In the genomic region with DNA sequence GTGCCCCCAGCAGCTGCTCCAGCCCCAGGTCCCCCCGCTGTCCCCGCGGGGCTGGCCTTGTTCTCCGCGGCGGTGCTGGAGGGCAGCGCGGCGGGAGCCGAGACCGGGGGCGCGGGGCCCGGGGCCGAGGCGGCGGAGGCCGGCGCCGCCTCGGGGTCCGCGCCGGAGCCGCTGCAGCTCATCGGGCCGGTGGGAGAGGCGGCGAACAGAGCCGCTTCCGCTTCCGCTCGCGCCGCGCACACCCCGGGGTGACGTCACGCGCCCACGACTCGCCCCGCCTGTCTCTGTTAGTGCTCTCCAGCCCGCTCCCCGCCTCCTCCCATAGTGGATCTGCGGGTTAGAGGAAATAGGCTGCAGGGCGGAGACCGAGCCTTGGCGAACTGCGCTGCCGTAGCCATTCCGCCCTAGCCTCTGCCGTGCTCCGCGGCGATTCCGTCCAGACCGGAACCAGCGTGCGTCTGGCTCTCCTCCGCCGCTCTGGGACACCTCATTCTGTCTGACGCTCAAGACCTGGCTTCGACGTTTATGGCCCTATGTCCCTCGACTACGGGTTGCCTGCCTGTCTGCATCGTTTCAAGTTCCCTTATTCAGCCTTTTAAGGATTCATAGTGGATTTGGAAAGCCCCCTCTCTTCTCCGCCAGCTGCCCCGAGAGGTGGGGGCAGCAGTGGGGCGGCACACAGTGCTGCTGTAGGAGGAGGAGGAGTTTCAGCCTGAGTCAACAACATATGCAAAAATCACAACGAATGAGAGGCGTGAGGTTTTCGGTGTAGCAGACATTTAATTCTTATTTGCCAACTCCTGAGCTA, we compare ENCODE assay signal across 8 cellular contexts. TPM values are rescaled to one million over a fixed set of nuclear protein-coding genes. Genes with fewer than 3 reads are reported as not detected.
DNase-seq lines count a peak whose midpoint lies in the region; ATAC-seq and TF ChIP-seq lines count a peak whose summit lies in the region.

Gene TAF10, minus strand, starts transcription at position 209 of the 808 bp plus-strand sequence. Its CDS starts 27 bp downstream, at position 182.

- peak; percentile 41 for TF ChIP-seq EP300 in transverse colon (IDR thresholded peaks at IDR 0.05; ENCODE audit: low read depth)

- peak within 1 kb of the TSS; percentile 88 to 89 for H3K27ac Mint-ChIP-seq in T-cell

- in situ Hi-C loops in GM13976 (cut with MboI; ENCODE audit: low sequenced_read_pairs, unreplicated experiment): no loop called here
- in situ Hi-C loops in transverse colon (cut with MboI; ENCODE audit: low pct_ligation_motif_present in 1 of 4, low pct_unique_long_range_greater_than_20kb in 1 of 4, low sequenced_read_pairs in 3 of 4): no loop called here

- 0 to 1% (median 1%) methylated on average over 59 to 74 of the region's 74 CpGs for WGBS in adipose tissue, 3 donors
- 0% methylated on average over 14 to 27 of the region's 74 CpGs for WGBS in transverse colon (ENCODE audit: low coverage in 1 of 2), 2 donors

- H3K27me3 ChIP-seq in cardiac muscle cell: no peaks in the 10 kb centered on the region
- no peaks in the 10 kb centered on the region for H3K27me3 ChIP-seq in transverse colon

- intact Hi-C loops in transverse colon (cut with DNase I; ENCODE audit: low total_unique reads): loop anchor here (5.0 kb wide), 1 partner anchor 70 kb away; the partner anchor contains the start of gene MRPL17

- H3K4me1 ChIP-seq in cardiac muscle cell (ENCODE audit: low read depth) (peaks cover 5% of the 10 kb centered on the region), transverse colon (peaks cover 21 to 58% (median 37%) of the 10 kb centered on the region in 4 donors)

- CTCF ChIA-PET in T-cell (lab: Charles Lee): interaction anchor here (0.6 to 1.2 kb wide), 10 partner anchors 15 to 379 kb away, joined by 3 to 8 read pairs (median 3); partner anchors contain the start of gene MRPL17 (in 1 of the 2)

- peak within 1 kb of the TSS in 2 of 3 donors; percentile 86 to 87 for H3K4me3 Mint-ChIP-seq in T-cell

- POLR2A ChIA-PET in T-cell (lab: Charles Lee): interaction anchor here (0.5 to 1.6 kb wide), 9 partner anchors 8 to 435 kb away, joined by 3 to 13 read pairs (median 3); partner anchors contain the start of genes ARFIP2 (in 1 of the 2), MRPL17 (in 1 of the 2), SMPD1 (in 1 of the 2) and TIMM10B (in 1 of the 2)

- TF ChIP-seq POLR2A in transverse colon (IDR thresholded peaks at IDR 0.05): peak; percentile 97

- H3K36me3 ChIP-seq in cardiac muscle cell (peaks cover 34% of the 10 kb centered on the region), transverse colon (peaks cover 0 to 25% (median 9%) of the 10 kb centered on the region in 4 donors)

- ATAC-seq in HG02852 (IDR thresholded peaks at IDR 0.05; ENCODE audit: unreplicated experiment): peak; percentile 88
- ATAC-seq in T-cell (replicated peaks in 1 of 4): peak; percentile 89 to 92 (median 90)

- no peaks in the 10 kb centered on the region for H3K27me3 Mint-ChIP-seq in T-cell

- H3K9me3 Mint-ChIP-seq in T-cell: no peaks in the 10 kb centered on the region

- H3K36me3 Mint-ChIP-seq in T-cell: peaks cover 53% of the 10 kb centered on the region

- peaks cover 32 to 56% (median 35%) of the 10 kb centered on the region in 3 donors for H3K4me1 Mint-ChIP-seq in T-cell

- H3K4me3 ChIP-seq in cardiac muscle cell (peak within 1 kb of the TSS; percentile 60), transverse colon (peak within 1 kb of the TSS; percentile 61 to 83 (median 76))

- H3K9me3 ChIP-seq in cardiac muscle cell (ENCODE audit: low read depth) (no peaks in the 10 kb centered on the region), transverse colon (no peaks in the 10 kb centered on the region)

- peak within 1 kb of the TSS; percentile 84 for H3K27ac ChIP-seq in adipose tissue (ENCODE audit: low read depth, low read length)
- peak within 1 kb of the TSS; percentile 99 for H3K27ac ChIP-seq in cardiac muscle cell
- H3K27ac ChIP-seq in transverse colon: peak within 1 kb of the TSS; percentile 96 to 99 (median 97)

- peak; percentile 92 for DNase-seq in GM13976 (ENCODE audit: low spot score)
- peak; percentile 96 for DNase-seq in NCI-H146 (lab: John Stamatoyannopoulos, UW)
- peak; percentile 91 to 98 (median 95) for DNase-seq in T-cell
- DNase-seq in cardiac muscle cell (ENCODE audit: low read depth in 1 of 2, low spot score in 1 of 2): peak; percentile 97 to 98
- peak; percentile 92 for DNase-seq in pons (ENCODE audit: low spot score)
- DNase-seq in transverse colon: peak; percentile 98

- TF ChIP-seq CTCF in GM13976 (IDR thresholded peaks at IDR 0.05; ENCODE audit: borderline replicate concordance, control extremely low read depth, extremely low read depth, insufficient read depth, missing control alignments) (no peak), cardiac muscle cell (IDR thresholded peaks at IDR 0.05; ENCODE audit: low read depth, low read length) (no peak), transverse colon (IDR thresholded peaks at IDR 0.05) (no peak)

RNA-seq across cellular contexts. Expression of gene TAF10, which starts in this region (rescaled TPM):
- total RNA-seq in T-cell (100 to 1,000 TPM in 4 of 5 donors, 10 to 100 TPM in 1; 99.4 to 152 (median 144) TPM), cardiac muscle cell (72.6 and 113 TPM in 2 replicates), transverse colon (100 to 1,000 TPM in 1 of 4 donors, 10 to 100 TPM in 3; 35.7 to 114 (median 53.8) TPM)
- polyA plus RNA-seq in adipose tissue (100 to 1,000 TPM in 2 of 3 donors, 10 to 100 TPM in 1; 75.3 to 111 (median 106) TPM), cardiac muscle cell (277 and 316 TPM in 2 replicates)

Comparison
In these comparisons a context has a peak if more than half of its experiments do, and no peak if none do; other contexts are left out.
1. Peak in every context shown above with its lines: DNase-seq, ATAC-seq, H3K4me3 ChIP-seq and H3K27ac ChIP-seq.